ENCODE assay signal across 2 cellular contexts in genomic region chr13:52405767-52406494, GRCh38.
A peak's percentile ranks its signal among the peaks of the same experiment; 100 is the strongest.
TF ChIP-seq lines count a peak whose summit lies in the region.

THSD1 (minus strand) TSS chr13:52406172; CDS start chr13:52402600, 3,572 bp downstream.

TF ChIP-seq in A549, 52 proteins besides CTCF, POLR2A, EP300 and RAD21 (continued from another document):
- TF ChIP-seq JUN (IDR thresholded peaks at IDR 0.05) (0 out of 5 replicates have a peak, but pooled peaks of 1 of the 2 experiments have one; percentile 37), BCL3 (IDR thresholded peaks at IDR 0.05) (no peak), PHF8 (IDR thresholded peaks at IDR 0.05; ENCODE audit: borderline replicate concordance, low read depth) (no peak), ZFP36 (IDR thresholded peaks at IDR 0.05; ENCODE audit: borderline replicate concordance, partially characterized antibody) (no peak), MAX (IDR thresholded peaks at IDR 0.05) (peak; percentile 40)

TF ChIP-seq in IMR-90, 13 proteins besides CTCF, POLR2A, EP300 and RAD21 (continued from another document):
- TF ChIP-seq ELK1 (IDR thresholded peaks at IDR 0.05; ENCODE audit: borderline replicate concordance, low read depth, low read length) (no peak), MXI1 (IDR thresholded peaks at IDR 0.05; ENCODE audit: borderline replicate concordance, low read depth, low read length) (0 out of 2 replicates have a peak, but pooled peaks have one; percentile 11)
